Comparison of ENCODE assay signal across 8 cellular contexts in the genomic region with DNA sequence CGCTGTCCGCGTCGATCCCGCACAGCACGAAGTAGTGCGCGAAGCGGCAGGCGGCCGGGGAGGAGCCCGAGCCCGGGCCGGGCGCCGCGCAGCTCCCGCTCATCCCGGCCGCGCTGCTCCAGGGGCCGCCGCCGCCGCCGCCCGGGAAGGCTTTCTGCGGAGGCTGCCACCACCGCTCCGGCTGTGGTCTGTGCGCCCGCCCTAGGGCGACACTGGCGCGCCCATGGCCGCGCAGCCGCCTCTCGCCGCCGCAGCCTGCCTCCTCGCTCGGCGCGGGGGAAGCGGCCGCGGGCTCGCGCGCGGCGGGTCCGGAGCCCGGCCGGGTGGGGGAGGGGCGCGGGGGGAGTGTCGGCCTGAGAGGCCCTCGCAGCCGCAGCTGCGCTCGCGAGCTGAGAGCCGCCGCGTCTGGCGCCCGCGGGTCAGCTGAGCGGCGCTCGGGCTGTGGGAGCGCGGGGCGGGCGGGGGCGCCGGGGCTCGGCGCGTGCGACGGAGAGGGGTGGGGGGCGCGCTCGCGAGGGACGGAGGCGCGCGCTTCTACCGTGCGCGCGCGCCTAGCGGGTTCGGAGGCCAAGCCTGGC. TPM values are rescaled to one million over a fixed set of nuclear protein-coding genes. Genes with fewer than 3 reads are reported as not detected.
DNase-seq lines count a peak whose midpoint lies in the region; ATAC-seq and TF ChIP-seq lines count a peak whose summit lies in the region.

A gene (minus strand): TSS at position 407 of the 578 bp plus-strand sequence. CDS start 304 bp downstream, at position 103.

- H3K9me3 Mint-ChIP-seq in activated T-helper 2 cell treated with anti-CD3 and anti-CD28 coated beads, Interferon-gamma antibody, Interleukin-2, Interleukin-4, amounts not matched to agents 10 μg/mL and 5 μg/mL and 100 μg/mL, durations not matched to agents 14 hours and 24 hours and 36 hours = no peaks in the 10 kb centered on the region
- peaks cover 0 to 6% (median 1%) of the 10 kb centered on the region in 11 donors for H3K9me3 Mint-ChIP-seq in naive thymus-derived CD4-positive, alpha-beta T cell

- peaks cover 8% of the 10 kb centered on the region for H3K36me3 ChIP-seq in BE2C
- no peaks in the 10 kb centered on the region for H3K36me3 ChIP-seq in naive thymus-derived CD4-positive, alpha-beta T cell (ENCODE audit: control insufficient read depth in 2 of 3, insufficient read depth in 3 of 3, low read length in 3 of 3)
- no peaks in the 10 kb centered on the region for H3K36me3 ChIP-seq in upper lobe of right lung

- CTCF ChIA-PET in naive thymus-derived CD4-positive, alpha-beta T cell (lab: Charles Lee) = no interaction called here

- peaks cover 10% of the 10 kb centered on the region for H3K4me1 Mint-ChIP-seq in activated T-helper 2 cell treated with anti-CD3 and anti-CD28 coated beads, Interferon-gamma antibody, Interleukin-2, Interleukin-4, amounts not matched to agents 10 μg/mL and 5 μg/mL and 100 μg/mL, durations not matched to agents 14 hours and 24 hours and 36 hours (ENCODE audit: low read depth)
- H3K4me1 Mint-ChIP-seq in naive thymus-derived CD4-positive, alpha-beta T cell = peaks cover 10 to 19% (median 13%) of the 10 kb centered on the region in 7 donors

- peak within 1 kb of the TSS; percentile 86 for H3K4me3 ChIP-seq in BE2C (ENCODE audit: low read depth, low read length)
- H3K4me3 ChIP-seq in fibroblast of villous mesenchyme (ENCODE audit: low read depth, low read length) = peak within 1 kb of the TSS; percentile 86
- H3K4me3 ChIP-seq in naive thymus-derived CD4-positive, alpha-beta T cell (ENCODE audit: low read length) = peak within 1 kb of the TSS; percentile 8
- peak within 1 kb of the TSS; percentile 83 for H3K4me3 ChIP-seq in upper lobe of right lung

- DNase-seq in BE2C (peak; percentile 92), NCI-H2196 treated with DMSO at 0.1 percent for 48 hours (lab: John Stamatoyannopoulos, UW; ENCODE audit: unreplicated experiment) (peak; percentile 34), fibroblast of villous mesenchyme (ENCODE audit: low read depth) (peak; percentile 79), upper lobe of right lung (peak; percentile 87)
- no peak for DNase-seq in activated T-helper 2 cell treated with anti-CD3 and anti-CD28 coated beads, Interferon-gamma antibody, Interleukin-2, Interleukin-4, amounts not matched to agents 10 μg/mL and 5 μg/mL and 100 μg/mL, durations not matched to agents 14 hours and 24 hours and 36 hours (ENCODE audit: low spot score)
- DNase-seq in naive thymus-derived CD4-positive, alpha-beta T cell = peak in 4 of 9 donors; percentile 10 to 48 (median 19)

- H3K9me3 ChIP-seq in BE2C = no peaks in the 10 kb centered on the region
- H3K9me3 ChIP-seq in naive thymus-derived CD4-positive, alpha-beta T cell (ENCODE audit: control insufficient read depth in 2 of 3, low read length in 3 of 3) = no peaks in the 10 kb centered on the region
- no peaks in the 10 kb centered on the region for H3K9me3 ChIP-seq in upper lobe of right lung

- H3K27ac Mint-ChIP-seq in activated T-helper 2 cell treated with anti-CD3 and anti-CD28 coated beads, Interferon-gamma antibody, Interleukin-2, Interleukin-4, amounts not matched to agents 10 μg/mL and 5 μg/mL and 100 μg/mL, durations not matched to agents 14 hours and 24 hours and 36 hours = no peak within 1 kb of the TSS
- H3K27ac Mint-ChIP-seq in naive thymus-derived CD4-positive, alpha-beta T cell = peak within 1 kb of the TSS in 1 of 9 donors; percentile 68

- peak within 1 kb of the TSS; percentile 81 for H3K4me3 Mint-ChIP-seq in activated T-helper 2 cell treated with anti-CD3 and anti-CD28 coated beads, Interferon-gamma antibody, Interleukin-2, Interleukin-4, amounts not matched to agents 10 μg/mL and 5 μg/mL and 100 μg/mL, durations not matched to agents 14 hours and 24 hours and 36 hours (ENCODE audit: low read depth)
- peak within 1 kb of the TSS; percentile 79 to 90 (median 86) for H3K4me3 Mint-ChIP-seq in naive thymus-derived CD4-positive, alpha-beta T cell

- TF ChIP-seq CTCF in BE2C (IDR thresholded peaks at IDR 0.05; ENCODE audit: low read depth, low read length) (no peak), fibroblast of villous mesenchyme (IDR thresholded peaks at IDR 0.05; ENCODE audit: insufficient read depth, low read depth, low read length) (no peak), upper lobe of right lung (IDR thresholded peaks at IDR 0.05) (no peak)

- H3K4me1 ChIP-seq in BE2C (no peaks in the 10 kb centered on the region; the same call in 1 of the 2 replicates), upper lobe of right lung (peaks cover 9% of the 10 kb centered on the region)
- peaks cover 0 to 5% of the 10 kb centered on the region in 2 donors for H3K4me1 ChIP-seq in naive thymus-derived CD4-positive, alpha-beta T cell (ENCODE audit: control insufficient read depth in 2 of 2, insufficient read depth in 2 of 2, low read length in 2 of 2)

- H3K27ac ChIP-seq in naive thymus-derived CD4-positive, alpha-beta T cell (ENCODE audit: low read depth, low read length) = no peak within 1 kb of the TSS
- H3K27ac ChIP-seq in upper lobe of right lung = peak within 1 kb of the TSS; percentile 84

- ATAC-seq in GM18867 (IDR thresholded peaks at IDR 0.05; ENCODE audit: unreplicated experiment) = peak; percentile 58
- peak; percentile 48 for ATAC-seq in HG03025 (IDR thresholded peaks at IDR 0.05; ENCODE audit: low FRiP score, unreplicated experiment)
- peak; percentile 60 for ATAC-seq in naive thymus-derived CD4-positive, alpha-beta T cell
- ATAC-seq in upper lobe of right lung = peak; percentile 89

- POLR2A ChIA-PET in naive thymus-derived CD4-positive, alpha-beta T cell (lab: Charles Lee) = no interaction called here

- H3K27me3 Mint-ChIP-seq in activated T-helper 2 cell treated with anti-CD3 and anti-CD28 coated beads, Interferon-gamma antibody, Interleukin-2, Interleukin-4, amounts not matched to agents 10 μg/mL and 5 μg/mL and 100 μg/mL, durations not matched to agents 14 hours and 24 hours and 36 hours (ENCODE audit: low read depth) = peaks cover 47% of the 10 kb centered on the region
- H3K27me3 Mint-ChIP-seq in naive thymus-derived CD4-positive, alpha-beta T cell = peaks cover 53 to 67% (median 57%) of the 10 kb centered on the region in 5 donors

- H3K36me3 Mint-ChIP-seq in activated T-helper 2 cell treated with anti-CD3 and anti-CD28 coated beads, Interferon-gamma antibody, Interleukin-2, Interleukin-4, amounts not matched to agents 10 μg/mL and 5 μg/mL and 100 μg/mL, durations not matched to agents 14 hours and 24 hours and 36 hours (ENCODE audit: low read depth) = peaks cover 2% of the 10 kb centered on the region
- H3K36me3 Mint-ChIP-seq in naive thymus-derived CD4-positive, alpha-beta T cell = no peaks in the 10 kb centered on the region

- intact Hi-C loops in activated T-helper 2 cell treated with anti-CD3 and anti-CD28 coated beads, Interferon-gamma antibody, Interleukin-2, Interleukin-4, amounts not matched to agents 10 μg/mL and 5 μg/mL and 100 μg/mL, durations not matched to agents 14 hours and 24 hours and 36 hours (cut with micrococcal nuclease) = no loop called here
- intact Hi-C loops in naive thymus-derived CD4-positive, alpha-beta T cell (cut with micrococcal nuclease) = no loop called here
- intact Hi-C loops in upper lobe of right lung (cut with DNase I) = no loop called here

- no peaks in the 10 kb centered on the region; the same call in 1 of the 2 replicates for H3K27me3 ChIP-seq in BE2C
- H3K27me3 ChIP-seq in naive thymus-derived CD4-positive, alpha-beta T cell (ENCODE audit: control insufficient read depth in 2 of 2, insufficient read depth in 2 of 2, low read length in 2 of 2) = peaks cover 0 to 7% of the 10 kb centered on the region in 2 donors
- no peaks in the 10 kb centered on the region for H3K27me3 ChIP-seq in upper lobe of right lung

RNA-seq across cellular contexts. Expression of the gene that starts here (rescaled TPM):
- 5.4 TPM for polyA plus RNA-seq in BE2C (2012; ENCODE audit: insufficient read depth, insufficient read length, low read depth)
- 0.51 and 1.2 TPM in 2 replicates for total RNA-seq in activated T-helper 2 cell treated with anti-CD3 and anti-CD28 coated beads, Interferon-gamma antibody, Interleukin-2, Interleukin-4, amounts not matched to agents 10 μg/mL and 5 μg/mL and 100 μg/mL, durations not matched to agents 14 hours and 24 hours and 36 hours
- total RNA-seq in fibroblast of villous mesenchyme (11.6 and 11.7 TPM in 2 replicates), upper lobe of right lung (7.5 TPM)
- 1 to 10 TPM in 2 of 5 experiments, under 1 TPM in 3; 0.16 to 1.5 (median 0.29) TPM for total RNA-seq in naive thymus-derived CD4-positive, alpha-beta T cell
- polyA plus RNA-seq in naive thymus-derived CD4-positive, alpha-beta T cell = not detected

Comparison
In these comparisons a context has a peak if more than half of its experiments do, and no peak if none do; other contexts are left out.
1. H3K4me3 ChIP-seq: peak in every context shown above with its lines; median percentile 86 in BE2C; 86 in fibroblast of villous mesenchyme; 83 in upper lobe of right lung; 8 in naive thymus-derived CD4-positive, alpha-beta T cell.